Comparison of ENCODE assay signal across 12 cellular contexts in the genomic region with DNA sequence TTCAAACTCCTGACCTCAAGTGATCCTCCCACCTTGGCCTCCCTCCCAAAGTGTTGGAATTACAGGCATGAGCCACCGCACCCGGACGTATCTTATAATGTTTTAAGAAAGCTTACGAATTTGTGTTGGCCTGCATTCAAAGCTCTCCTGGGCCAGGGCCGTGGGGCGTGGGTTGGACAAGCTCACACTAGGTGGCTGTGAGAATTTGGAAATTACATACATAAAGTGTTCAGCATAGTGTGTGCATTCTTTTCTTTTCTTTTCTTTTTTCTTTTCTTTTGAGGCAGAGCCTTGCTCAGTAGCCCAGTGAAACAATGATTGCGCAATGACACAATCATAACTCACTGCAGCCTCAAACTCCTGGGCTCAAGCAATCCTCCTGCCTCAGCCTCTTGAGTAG. TPM values are rescaled to one million over a fixed set of nuclear protein-coding genes. Genes with fewer than 3 reads are reported as not detected.
DNase-seq lines count a peak whose midpoint lies in the region; ATAC-seq and TF ChIP-seq lines count a peak whose summit lies in the region.
"Had no signal": no experiment of that assay in that cellular context is flagged by ENCODE, and none has a peak within 500 bp of the region (broad histone marks: within the 10 kb centered on the region; RNA-seq: fewer than 3 reads in every experiment).

No MANE protein-coding gene starts in this region.

- peaks cover 13% of the 10 kb centered on the region for H3K36me3 Mint-ChIP-seq in nephron (ENCODE audit: low read depth)
- H3K36me3 Mint-ChIP-seq in activated CD4-positive, alpha-beta T cell treated with anti-CD3 and anti-CD28 coated beads, Interleukin-2, amount 10 ng/mL, durations not matched to agents 7 days and 5 days (ENCODE audit: low read depth), result peaks cover 6% of the 10 kb centered on the region

- ATAC-seq in GM18909 (IDR thresholded peaks at IDR 0.05; ENCODE audit: poor library complexity, unreplicated experiment) (no peak), HG02763 (IDR thresholded peaks at IDR 0.05; ENCODE audit: unreplicated experiment) (no peak)

- POLR2A ChIA-PET in activated CD4-positive, alpha-beta T cell treated with anti-CD3 and anti-CD28 coated beads, Interleukin-2, amount 10 ng/mL, durations not matched to agents 7 days and 5 days (lab: Charles Lee), result no interaction called here

- H3K4me3 ChIP-seq in AG09309 (ENCODE audit: control insufficient read depth, low read depth, low read length) (no peak overlapping the region), coronary artery (no peak overlapping the region)

- H3K27ac Mint-ChIP-seq in nephron, result peak overlapping the region in 2 of 3 experiments; percentile 27 to 67
- no peak overlapping the region for H3K27ac Mint-ChIP-seq in activated CD4-positive, alpha-beta T cell treated with anti-CD3 and anti-CD28 coated beads, Interleukin-2, amount 10 ng/mL, durations not matched to agents 7 days and 5 days

- no peaks in the 10 kb centered on the region for H3K9me3 Mint-ChIP-seq in nephron
- no peaks in the 10 kb centered on the region for H3K9me3 Mint-ChIP-seq in activated CD4-positive, alpha-beta T cell treated with anti-CD3 and anti-CD28 coated beads, Interleukin-2, amount 10 ng/mL, durations not matched to agents 7 days and 5 days
- H3K9me3 Mint-ChIP-seq: CD8-positive, alpha-beta memory T cell had no signal

- peak overlapping the region; percentile 64 to 80 (median 73) for H3K4me3 Mint-ChIP-seq in nephron
- no peak overlapping the region for H3K4me3 Mint-ChIP-seq in activated CD4-positive, alpha-beta T cell treated with anti-CD3 and anti-CD28 coated beads, Interleukin-2, amount 10 ng/mL, durations not matched to agents 7 days and 5 days

- H3K4me1 Mint-ChIP-seq in nephron, result peaks cover 29% of the 10 kb centered on the region
- H3K4me1 Mint-ChIP-seq in activated CD4-positive, alpha-beta T cell treated with anti-CD3 and anti-CD28 coated beads, Interleukin-2, amount 10 ng/mL, durations not matched to agents 7 days and 5 days, result peaks cover 34% of the 10 kb centered on the region

- DNase-seq in AG09309 (ENCODE audit: low read depth), result peak; percentile 70
- peak; percentile 61 for DNase-seq in MV-4-11 (lab: John Stamatoyannopoulos, UW)
- DNase-seq in coronary artery (ENCODE audit: low spot score), result no peak
- no peak for DNase-seq in activated CD4-positive, alpha-beta T cell treated with anti-CD3 and anti-CD28 coated beads, Interleukin-2, amount 10 ng/mL, durations not matched to agents 7 days and 5 days
- DNase-seq in NCI-H1694 (lab: John Stamatoyannopoulos, UW), result no peak
- DNase-seq: CD8-positive, alpha-beta memory T cell; hypothalamus; NCI-H774 had no signal

- H3K27ac ChIP-seq in coronary artery, result peak overlapping the region; percentile 93 to 96
- H3K27ac ChIP-seq: neutrophil had no signal

- no peak for TF ChIP-seq CTCF in AG09309 (IDR thresholded peaks at IDR 0.05; ENCODE audit: control insufficient read depth, insufficient read depth, low read depth, low read length, missing control alignments)
- TF ChIP-seq CTCF in coronary artery (IDR thresholded peaks at IDR 0.05), result no peak
- TF ChIP-seq CTCF in nephron (IDR thresholded peaks at IDR 0.05; ENCODE audit: unreplicated experiment in 3 of 3), result no peak

- CTCF ChIA-PET in activated CD4-positive, alpha-beta T cell treated with anti-CD3 and anti-CD28 coated beads, Interleukin-2, amount 10 ng/mL, durations not matched to agents 7 days and 5 days (lab: Charles Lee), result interaction anchor here (1.1 to 1.8 kb wide), 7 partner anchors 9 to 83 kb away, joined by 3 to 8 read pairs (median 5); no protein-coding TSS in a partner anchor

- no peaks in the 10 kb centered on the region for H3K27me3 Mint-ChIP-seq in nephron (ENCODE audit: low read depth)
- no peaks in the 10 kb centered on the region for H3K27me3 Mint-ChIP-seq in activated CD4-positive, alpha-beta T cell treated with anti-CD3 and anti-CD28 coated beads, Interleukin-2, amount 10 ng/mL, durations not matched to agents 7 days and 5 days
- H3K27me3 Mint-ChIP-seq: CD8-positive, alpha-beta memory T cell had no signal

RNA-seq across cellular contexts. Expression of gene ZSWIM4, which starts 2.6 kb away (rescaled TPM):
- 1 to 10 TPM; 6.0 to 6.2 TPM for total RNA-seq in activated CD4-positive, alpha-beta T cell treated with anti-CD3 and anti-CD28 coated beads, Interleukin-2, amount 10 ng/mL, durations not matched to agents 7 days and 5 days

RNA-seq across cellular contexts. Expression of gene C19orf53, which starts 23.6 kb away (rescaled TPM):
- 10 to 100 TPM; 91.3 to 92.5 TPM for total RNA-seq in activated CD4-positive, alpha-beta T cell treated with anti-CD3 and anti-CD28 coated beads, Interleukin-2, amount 10 ng/mL, durations not matched to agents 7 days and 5 days

RNA-seq across cellular contexts. Expression of gene MRI1, which starts 33.5 kb away (rescaled TPM):
- total RNA-seq in activated CD4-positive, alpha-beta T cell treated with anti-CD3 and anti-CD28 coated beads, Interleukin-2, amount 10 ng/mL, durations not matched to agents 7 days and 5 days, result 10 to 100 TPM; 46.2 to 46.6 TPM

Comparison
In these comparisons a context has a peak if more than half of its experiments do, and no peak if none do; other contexts are left out.
1. DNase-seq: peak in AG09309 (single experiment) and MV-4-11 (single experiment); none in coronary artery (single experiment), activated CD4-positive, alpha-beta T cell treated with anti-CD3 and anti-CD28 coated beads, Interleukin-2, amount 10 ng/mL, durations not matched to agents 7 days and 5 days (single experiment) and NCI-H1694 (single experiment).